19 cellular contexts compared by ENCODE assay signal in genomic region chr2:159758686-159759085, GRCh38. TPM values are rescaled to one million over a fixed set of nuclear protein-coding genes. Genes with fewer than 3 reads are reported as not detected.
DNase-seq lines count a peak whose midpoint lies in the region; ATAC-seq, FAIRE-seq and TF ChIP-seq lines count a peak whose summit lies in the region.
"Had no signal": no experiment of that assay in that cellular context is flagged by ENCODE, and none has a peak within 500 bp of the region (broad histone marks: within the 10 kb centered on the region; RNA-seq: fewer than 3 reads in every experiment).

No MANE protein-coding gene starts in this region.

- no peak overlapping the region for H3K4me2 ChIP-seq in H9 (ENCODE audit: insufficient read depth, insufficient read length, low read length)
- H3K4me2 ChIP-seq: KMS-11, PC-9, SK-N-SH had no signal

- no peak overlapping the region for H3K9ac ChIP-seq in H9 (ENCODE audit: extremely low read depth, insufficient read length, low read length)
- H3K9ac ChIP-seq: KMS-11, SK-N-SH had no signal

- H2BK15ac ChIP-seq in H9 (ENCODE audit: low read depth, low read length), result no peak overlapping the region

- H2AK5ac ChIP-seq in H9 (ENCODE audit: insufficient read length, low read length), result no peak overlapping the region

- H3K27me3 ChIP-seq in bronchial epithelial cell (ENCODE audit: control insufficient read depth, insufficient read depth, low read length), result no peaks in the 10 kb centered on the region
- no peaks in the 10 kb centered on the region for H3K27me3 ChIP-seq in upper lobe of left lung
- H3K27me3 ChIP-seq in H9 (ENCODE audit: insufficient read depth, low read length), result no peaks in the 10 kb centered on the region
- H3K27me3 ChIP-seq in H7 (ENCODE audit: control insufficient read depth, insufficient read depth, low read length), result no peaks in the 10 kb centered on the region

- peaks cover 13 to 27% (median 19%) of the 10 kb centered on the region in 4 donors for H3K4me1 ChIP-seq in upper lobe of left lung
- no peaks in the 10 kb centered on the region for H3K4me1 ChIP-seq in H9 (ENCODE audit: insufficient read depth, low read length)

- no peaks in the 10 kb centered on the region for H3K23me2 ChIP-seq in H9 (ENCODE audit: insufficient read length, low read depth, low read length, poor library complexity, severe bottlenecking)

- no peak overlapping the region for H4K8ac ChIP-seq in H9 (replicated peaks; ENCODE audit: insufficient read length, low read depth, low read length)

- peak; percentile 28 for FAIRE-seq in bronchial epithelial cell (lab: Jason Lieb, UNC)
- FAIRE-seq: kidney had no signal

- H3K27ac ChIP-seq in upper lobe of left lung (peak overlapping the region in 2 of 4 donors; percentile 17), H9 (ENCODE audit: insufficient read length, low read depth, low read length) (no peak overlapping the region)
- H3K27ac ChIP-seq: KMS-11, PC-9 had no signal

- no peak for TF ChIP-seq POLR2A in upper lobe of left lung (IDR thresholded peaks at IDR 0.05)

- peaks cover 6 to 29% of the 10 kb centered on the region in 2 donors for H3K36me3 Mint-ChIP-seq in activated T-cell treated with anti-CD3 and anti-CD28 coated beads, Interleukin-2, amount 50 U/mL, for 72 hours (ENCODE audit: insufficient read depth in 2 of 2)
- H3K36me3 Mint-ChIP-seq in activated T-cell treated with anti-CD3 and anti-CD28 coated beads, Interleukin-2, amount 50 U/mL, for 24 hours (ENCODE audit: low read depth), result peaks cover 67% of the 10 kb centered on the region
- peaks cover 22 to 58% (median 49%) of the 10 kb centered on the region in 3 experiments; a peak in 6 of 7 replicates for H3K36me3 Mint-ChIP-seq in H9 (ENCODE audit: insufficient read depth in 1 of 3, low read depth in 3 of 3)

- DNase-seq in activated T-cell treated with anti-CD3 and anti-CD28 coated beads, Interleukin-2, amount 50 U/mL, for 72 hours, result no peak
- DNase-seq in activated T-cell treated with anti-CD3 and anti-CD28 coated beads, Interleukin-2, amount 50 U/mL, for 24 hours, result no peak
- DNase-seq in bronchial epithelial cell (ENCODE audit: low read depth), result peak; percentile 59
- DNase-seq in kidney tubule cell (ENCODE audit: low spot score), result peak; percentile 86
- no peak for DNase-seq in upper lobe of left lung
- DNase-seq in H9, result no peak
- no peak for DNase-seq in H7
- DNase-seq: activated naive CD4-positive, alpha-beta T cell treated with Interleukin-2 at 50 U/mL for 16 hours; head of caudate nucleus; kidney; NCI-H1694; NCI-H510A treated with DMSO at 0.1 percent for 48 hours; retina; SK-N-SH; stimulated activated CD4-positive, alpha-beta T cell treated with anti-CD3 and anti-CD28 coated beads, Interleukin-2, amount 100 ng/mL, for 24 hours; stimulated activated CD8-positive, alpha-beta memory T cell treated with anti-CD3 and anti-CD28 coated beads, Interleukin-4, amount 100 ng/mL, for 48 hours had no signal

- H2BK5ac ChIP-seq in H9 (ENCODE audit: insufficient read length, low read length), result no peak overlapping the region

- H3K14ac ChIP-seq in H9 (ENCODE audit: insufficient read depth, low read length), result no peak overlapping the region

- peaks cover 8% of the 10 kb centered on the region for H3K36me3 ChIP-seq in bronchial epithelial cell (ENCODE audit: control insufficient read depth, insufficient read depth, low read length)
- peaks cover 6 to 81% (median 16%) of the 10 kb centered on the region in 4 donors for H3K36me3 ChIP-seq in upper lobe of left lung
- H3K36me3 ChIP-seq in H7 (replicated peaks; ENCODE audit: control insufficient read depth, insufficient read depth, low read length), result peaks cover 12% of the 10 kb centered on the region

- no peak overlapping the region for H3K23ac ChIP-seq in H9 (ENCODE audit: insufficient read length, low read depth, low read length)

- peaks cover 2% of the 10 kb centered on the region for H3K79me1 ChIP-seq in H9 (ENCODE audit: insufficient read depth, low read depth, low read length, poor library complexity, severe bottlenecking)

- no peak overlapping the region for H3T11ph ChIP-seq in H9 (ENCODE audit: low read length)

- no peak overlapping the region for H4K91ac ChIP-seq in H9 (ENCODE audit: insufficient read length, low read depth, low read length)

- H3K27me3 Mint-ChIP-seq in activated T-cell treated with anti-CD3 and anti-CD28 coated beads, Interleukin-2, amount 50 U/mL, for 72 hours (ENCODE audit: low read depth), result no peaks in the 10 kb centered on the region
- H3K27me3 Mint-ChIP-seq in activated T-cell treated with anti-CD3 and anti-CD28 coated beads, Interleukin-2, amount 50 U/mL, for 24 hours, result no peaks in the 10 kb centered on the region
- H3K27me3 Mint-ChIP-seq in H9 (ENCODE audit: low read depth), result no peaks in the 10 kb centered on the region

- no peaks in the 10 kb centered on the region for H3K9me3 ChIP-seq in upper lobe of left lung
- no peaks in the 10 kb centered on the region for H3K9me3 ChIP-seq in H9 (ENCODE audit: control insufficient read depth, low read depth, low read length)
- H3K9me3 ChIP-seq: SK-N-SH had no signal

- no peak overlapping the region for H3K4me3 Mint-ChIP-seq in activated T-cell treated with anti-CD3 and anti-CD28 coated beads, Interleukin-2, amount 50 U/mL, for 72 hours
- no peak overlapping the region for H3K4me3 Mint-ChIP-seq in activated T-cell treated with anti-CD3 and anti-CD28 coated beads, Interleukin-2, amount 50 U/mL, for 24 hours
- no peak overlapping the region for H3K4me3 Mint-ChIP-seq in H9

- TF ChIP-seq EP300 in upper lobe of left lung (IDR thresholded peaks at IDR 0.05), result no peak

- no peak overlapping the region for H2AFZ ChIP-seq in H9 (ENCODE audit: low read length)
- H2AFZ ChIP-seq: PC-9 had no signal

- TF ChIP-seq CTCF in bronchial epithelial cell (IDR thresholded peaks at IDR 0.05; ENCODE audit: insufficient read depth, low read length, severe bottlenecking), result no peak
- TF ChIP-seq CTCF in upper lobe of left lung (IDR thresholded peaks at IDR 0.05), result no peak
- no peak for TF ChIP-seq CTCF in H9 (conservative IDR thresholded peaks at IDR 0.05)

- peak overlapping the region; percentile 64 for H3K27ac Mint-ChIP-seq in activated T-cell treated with anti-CD3 and anti-CD28 coated beads, Interleukin-2, amount 50 U/mL, for 72 hours
- H3K27ac Mint-ChIP-seq in activated T-cell treated with anti-CD3 and anti-CD28 coated beads, Interleukin-2, amount 50 U/mL, for 24 hours, result no peak overlapping the region
- no peak overlapping the region for H3K27ac Mint-ChIP-seq in H9

- WGBS in upper lobe of left lung, 2 donors, result 38% methylated on average over 1 of the region's 1 CpG
- WGBS in H9 (ENCODE audit: extremely low coverage, insufficient read length, low lambda C conversion rate), result no CpG with 5 or more reads among the region's 1 CpG

- H3K4me3 ChIP-seq in bronchial epithelial cell (ENCODE audit: low read depth, low read length) (no peak overlapping the region), upper lobe of left lung (no peak overlapping the region), H7 (ENCODE audit: insufficient read depth, low read depth, low read length) (no peak overlapping the region)
- H3K4me3 ChIP-seq: PC-9 had no signal

- H3K4me1 Mint-ChIP-seq in activated T-cell treated with anti-CD3 and anti-CD28 coated beads, Interleukin-2, amount 50 U/mL, for 72 hours (ENCODE audit: low read depth), result no peaks in the 10 kb centered on the region
- H3K4me1 Mint-ChIP-seq in activated T-cell treated with anti-CD3 and anti-CD28 coated beads, Interleukin-2, amount 50 U/mL, for 24 hours (ENCODE audit: low read depth), result peaks cover 18% of the 10 kb centered on the region
- H3K4me1 Mint-ChIP-seq in H9, result no peaks in the 10 kb centered on the region

- no peak overlapping the region for H2BK20ac ChIP-seq in H9 (ENCODE audit: low read depth, low read length, poor library complexity, severe bottlenecking)

- no peaks in the 10 kb centered on the region for H3K9me3 Mint-ChIP-seq in activated T-cell treated with anti-CD3 and anti-CD28 coated beads, Interleukin-2, amount 50 U/mL, for 72 hours
- H3K9me3 Mint-ChIP-seq in activated T-cell treated with anti-CD3 and anti-CD28 coated beads, Interleukin-2, amount 50 U/mL, for 24 hours, result no peaks in the 10 kb centered on the region
- no peaks in the 10 kb centered on the region for H3K9me3 Mint-ChIP-seq in H9

- no peak overlapping the region for H2BK12ac ChIP-seq in H9 (ENCODE audit: insufficient read length, low read depth, low read length)

- no peak for ATAC-seq in activated T-cell treated with anti-CD3 and anti-CD28 coated beads, Interleukin-2, amount 50 U/mL, for 72 hours (replicated peaks in 1 of 2)
- ATAC-seq in upper lobe of left lung (ENCODE audit: low FRiP score in 2 of 2) (peak; percentile 56 to 70), HG03135 (IDR thresholded peaks at IDR 0.05; ENCODE audit: unreplicated experiment) (no peak)

- H3K56ac ChIP-seq in H9 (ENCODE audit: insufficient read length, low read depth, low read length), result no peak overlapping the region

- H3K79me2 ChIP-seq in H9 (ENCODE audit: insufficient read depth, low read length), result peaks cover 4% of the 10 kb centered on the region; the same call in 1 of the 2 replicates

- no peak overlapping the region for H3K4ac ChIP-seq in H9 (ENCODE audit: low read depth, low read length)

- H2BK120ac ChIP-seq in H9 (ENCODE audit: low read depth, low read length, poor library complexity, severe bottlenecking), result no peak overlapping the region

- H3K18ac ChIP-seq in H9 (ENCODE audit: insufficient read length, low read depth, low read length), result no peak overlapping the region

- no peak overlapping the region for H4K5ac ChIP-seq in H9 (ENCODE audit: insufficient read length, low read depth, low read length)

- no peaks in the 10 kb centered on the region for H4K20me1 ChIP-seq in H9 (ENCODE audit: control insufficient read depth, insufficient read depth, insufficient read length)

RNA-seq across cellular contexts. Expression of gene CD302, which starts 39.3 kb away (rescaled TPM):
- under 1 TPM; 0.72 to 0.88 TPM for total RNA-seq in activated T-cell treated with anti-CD3 and anti-CD28 coated beads, Interleukin-2, amount 50 U/mL, for 72 hours
- 0.13 and 0.26 TPM in 2 replicates for total RNA-seq in bronchial epithelial cell
- 100 to 1,000 TPM in 2 of 6 donors, 10 to 100 TPM in 4; 36.7 to 142 (median 83.0) TPM for total RNA-seq in upper lobe of left lung
- total RNA-seq in H9 (2021), result 0.68 and 0.86 TPM in 2 replicates
- 0.33 and 1.2 TPM in 2 replicates for total RNA-seq in H7 (2014; rRNA removed; shearing (Covaris generic))

RNA-seq across cellular contexts. Expression of gene MARCHF7, which starts 46.4 kb away (rescaled TPM):
- 100 to 1,000 TPM in 1 of 2 donors, 10 to 100 TPM in 1; 91.4 to 104 TPM for total RNA-seq in activated T-cell treated with anti-CD3 and anti-CD28 coated beads, Interleukin-2, amount 50 U/mL, for 72 hours
- total RNA-seq in bronchial epithelial cell, result 81.5 and 103 TPM in 2 replicates
- 100 to 1,000 TPM in 2 of 6 donors, 10 to 100 TPM in 4; 64.6 to 135 (median 78.1) TPM for total RNA-seq in upper lobe of left lung
- 103 and 111 TPM in 2 replicates for total RNA-seq in H9 (2021)
- 121 and 129 TPM in 2 replicates for total RNA-seq in H7 (2014; rRNA removed; shearing (Covaris generic))

Comparison
In these comparisons a context has a peak if more than half of its experiments do, and no peak if none do; other contexts are left out.
1. ATAC-seq: peak in upper lobe of left lung (2 of 2); none in activated T-cell treated with anti-CD3 and anti-CD28 coated beads, Interleukin-2, amount 50 U/mL, for 72 hours (0 of 2) and HG03135 (single experiment).
2. DNase-seq: peak in bronchial epithelial cell (single experiment) and kidney tubule cell (single experiment); none in activated T-cell treated with anti-CD3 and anti-CD28 coated beads, Interleukin-2, amount 50 U/mL, for 72 hours (0 of 2), activated T-cell treated with anti-CD3 and anti-CD28 coated beads, Interleukin-2, amount 50 U/mL, for 24 hours (single experiment), upper lobe of left lung (0 of 2), H9 (single experiment) and H7 (single experiment).
3. RNA of gene CD302, which starts 39.3 kb away (total RNA-seq): 36.7 to 142 TPM in upper lobe of left lung; 0.33 to 1.2 TPM in H7, 0.72 to 0.88 TPM in activated T-cell treated with anti-CD3 and anti-CD28 coated beads, Interleukin-2, amount 50 U/mL, for 72 hours, 0.68 to 0.86 TPM in H9 and 0.13 to 0.26 TPM in bronchial epithelial cell; every median in the first group is over 10 times any median in the second.